ENCODE assay signal across 9 cellular contexts in genomic region chr19:1324792-1325567, GRCh38. TPM values are rescaled to one million over a fixed set of nuclear protein-coding genes. Genes with fewer than 3 reads are reported as not detected.
DNase-seq lines count a peak whose midpoint lies in the region; ATAC-seq and TF ChIP-seq lines count a peak whose summit lies in the region.
"Had no signal": no experiment of that assay in that cellular context is flagged by ENCODE, and none has a peak within 500 bp of the region (broad histone marks: within the 10 kb centered on the region; RNA-seq: fewer than 3 reads in every experiment).

No MANE protein-coding gene starts in this region.

- TF ChIP-seq POLR2A in breast epithelium (IDR thresholded peaks at IDR 0.05) = no peak

- no TSS peak for BruUV-seq in Panc1 (replicated peaks; lab: Mats Ljungman, UMichigan)

- in situ Hi-C loops in Panc1 (cut with HindIII; ENCODE audit: low pct_unique_long_range_greater_than_20kb, low sequenced_read_pairs) = no loop called here

- H3K4me1 ChIP-seq in Panc1 (ENCODE audit: control insufficient read depth, insufficient read depth, low read length) (peaks cover 6% of the 10 kb centered on the region), breast epithelium (peaks cover 4 to 7% of the 10 kb centered on the region in 2 donors), SJCRH30 (peaks cover 5% of the 10 kb centered on the region; the same call in 1 of the 2 replicates)

- DNase-seq in NCI-H748 (lab: John Stamatoyannopoulos, UW; ENCODE audit: unreplicated experiment) = peak; percentile 69
- DNase-seq in NCI-H748 treated with DMSO at 0.1 percent for 48 hours (lab: John Stamatoyannopoulos, UW) = no peak
- DNase-seq in Panc1 (ENCODE audit: low read depth, low spot score) = no peak
- DNase-seq in breast epithelium (ENCODE audit: low spot score in 2 of 2) = peak; percentile 28 to 69
- DNase-seq in inferior parietal cortex (ENCODE audit: extremely low spot score) = peak; percentile 65
- DNase-seq in stimulated activated CD4-positive, alpha-beta T cell treated with anti-CD3 and anti-CD28 coated beads, Interleukin-2, amount 100 ng/mL, for 24 hours = peak; percentile 28 to 45
- no peak for DNase-seq in NCI-H128 (lab: John Stamatoyannopoulos, UW; ENCODE audit: unreplicated experiment)
- no peak for DNase-seq in SJCRH30

- H3K9me3 ChIP-seq in Panc1 (ENCODE audit: control insufficient read depth, insufficient read depth, low read depth, low read length) (no peaks in the 10 kb centered on the region), breast epithelium (no peaks in the 10 kb centered on the region), SJCRH30 (replicated peaks) (no peaks in the 10 kb centered on the region)

- intact Hi-C loops in Panc1 (cut with micrococcal nuclease; ENCODE audit: unreplicated experiment) (no loop called here), breast epithelium (cut with DNase I; ENCODE audit: low total_unique reads) (no loop called here)

- TF ChIP-seq CTCF in Panc1 (IDR thresholded peaks at IDR 0.05) = no peak
- no peak for TF ChIP-seq CTCF in breast epithelium (IDR thresholded peaks at IDR 0.05)

- H3K4me3 ChIP-seq in Panc1 (ENCODE audit: low read depth in 2 of 2, low read length in 2 of 2) (peak overlapping the region; percentile 27 to 45), breast epithelium (peak overlapping the region; percentile 25 to 67 (median 47)), SJCRH30 (no peak overlapping the region)

- POLR2A ChIA-PET in Panc1 (lab: Charles Lee) = no interaction called here

- H3K27ac ChIP-seq in Panc1 (ENCODE audit: low read length) (no peak overlapping the region), breast epithelium (peak overlapping the region in 1 of 2 donors; percentile 7), SJCRH30 (no peak overlapping the region)
- H3K27ac ChIP-seq: C4-2B had no signal

- H3K27me3 ChIP-seq in Panc1 (ENCODE audit: control insufficient read depth, insufficient read depth, low read length) (no peaks in the 10 kb centered on the region), breast epithelium (peaks cover 0 to 20% of the 10 kb centered on the region in 2 donors), SJCRH30 (peaks cover 34% of the 10 kb centered on the region)

- peak; percentile 78 for ATAC-seq in Panc1

- CTCF ChIA-PET in Panc1 (lab: Charles Lee) = interaction anchor here (0.7 kb wide), 1 partner anchor 27 kb away, joined by 3 read pairs; no protein-coding TSS in a partner anchor

- H3K36me3 ChIP-seq in Panc1 (ENCODE audit: control insufficient read depth, insufficient read depth, low read length) (no peaks in the 10 kb centered on the region), breast epithelium (no peaks in the 10 kb centered on the region), SJCRH30 (no peaks in the 10 kb centered on the region)

RNA-seq across cellular contexts. Expression of gene EFNA2, which starts 39.3 kb away (rescaled TPM):
- 7.8 TPM for total RNA-seq in Panc1 (2021; ENCODE audit: unreplicated experiment)
- polyA plus RNA-seq in Panc1 (2012; ENCODE audit: insufficient read length) = 5.9 TPM
- total RNA-seq in breast epithelium = under 1 TPM in 1 of 3 donors, not detected in 2; 0.66 TPM
- total RNA-seq in SJCRH30 (2014; rRNA removed; shearing (Covaris generic)) = 1.0 and 2.8 TPM in 2 replicates

RNA-seq across cellular contexts. Expression of gene FAM174C, which starts 49.6 kb away (rescaled TPM):
- total RNA-seq in Panc1 (2021; ENCODE audit: unreplicated experiment) = 133 TPM
- 204 TPM for polyA plus RNA-seq in Panc1 (2012; ENCODE audit: insufficient read length)
- total RNA-seq in breast epithelium = 10 to 100 TPM; 43.9 to 60.6 (median 53.1) TPM
- total RNA-seq in SJCRH30 (2014; rRNA removed; shearing (Covaris generic)) = 22.3 and 25.1 TPM in 2 replicates

RNA-seq across cellular contexts. Expression of gene CIRBP, which starts 55.8 kb away (rescaled TPM):
- total RNA-seq in Panc1 (2021; ENCODE audit: unreplicated experiment) (66.6 TPM), breast epithelium (100 to 1,000 TPM; 458 to 758 (median 656) TPM)
- polyA plus RNA-seq in Panc1 (2012; ENCODE audit: insufficient read length) = 101 TPM
- 159 and 181 TPM in 2 replicates for total RNA-seq in SJCRH30 (2014; rRNA removed; shearing (Covaris generic))

RNA-seq across cellular contexts. Expression of gene NDUFS7, which starts 58.7 kb away (rescaled TPM):
- 73.0 TPM for total RNA-seq in Panc1 (2021; ENCODE audit: unreplicated experiment)
- 132 TPM for polyA plus RNA-seq in Panc1 (2012; ENCODE audit: insufficient read length)
- 100 to 1,000 TPM in 1 of 3 donors, 10 to 100 TPM in 2; 67.5 to 122 (median 67.5) TPM for total RNA-seq in breast epithelium
- 31.4 and 39.6 TPM in 2 replicates for total RNA-seq in SJCRH30 (2014; rRNA removed; shearing (Covaris generic))

Comparison
In these comparisons a context has a peak if more than half of its experiments do, and no peak if none do; other contexts are left out.
1. DNase-seq: peak in NCI-H748 (single experiment), breast epithelium (2 of 2), inferior parietal cortex (single experiment) and stimulated activated CD4-positive, alpha-beta T cell treated with anti-CD3 and anti-CD28 coated beads, Interleukin-2, amount 100 ng/mL, for 24 hours (2 of 2); none in NCI-H748 treated with DMSO at 0.1 percent for 48 hours (single experiment), Panc1 (single experiment), NCI-H128 (single experiment) and SJCRH30 (0 of 2).